ENCODE assay signal across 21 cellular contexts in genomic region chrX:1163231-1163630, GRCh38. TPM values are rescaled to one million over a fixed set of nuclear protein-coding genes. Genes with fewer than 3 reads are reported as not detected.
DNase-seq lines count a peak whose midpoint lies in the region; ATAC-seq and TF ChIP-seq lines count a peak whose summit lies in the region.
"Had no signal": no experiment of that assay in that cellular context is flagged by ENCODE, and none has a peak within 500 bp of the region (broad histone marks: within the 10 kb centered on the region; RNA-seq: fewer than 3 reads in every experiment).

No MANE protein-coding gene starts in this region.

- peaks cover 6% of the 10 kb centered on the region for H3K36me3 Mint-ChIP-seq in activated naive CD8-positive, alpha-beta T cell treated with anti-CD3 and anti-CD28 coated beads, Interleukin-2, amount 10 ng/mL, durations not matched to agents 7 days and 5 days
- H3K36me3 Mint-ChIP-seq in activated naive CD8-positive, alpha-beta T cell treated with anti-CD3 and anti-CD28 coated beads for 36 hours = no peaks in the 10 kb centered on the region
- H3K36me3 Mint-ChIP-seq in osteocyte (ENCODE audit: unreplicated experiment) = no peaks in the 10 kb centered on the region
- no peaks in the 10 kb centered on the region for H3K36me3 Mint-ChIP-seq in activated CD8-positive, alpha-beta T cell treated with anti-CD3 and anti-CD28 coated beads for 36 hours (ENCODE audit: low read depth)
- H3K36me3 Mint-ChIP-seq: CD14-positive monocyte had no signal

- intact Hi-C loops in activated CD8-positive, alpha-beta T cell treated with anti-CD3 and anti-CD28 coated beads for 36 hours (cut with micrococcal nuclease) = no loop called here

- H3K4me3 Mint-ChIP-seq in activated naive CD8-positive, alpha-beta T cell treated with anti-CD3 and anti-CD28 coated beads, Interleukin-2, amount 10 ng/mL, durations not matched to agents 7 days and 5 days = no peak overlapping the region
- no peak overlapping the region for H3K4me3 Mint-ChIP-seq in activated naive CD8-positive, alpha-beta T cell treated with anti-CD3 and anti-CD28 coated beads for 36 hours
- H3K4me3 Mint-ChIP-seq in osteocyte (ENCODE audit: unreplicated experiment) = no peak overlapping the region
- H3K4me3 Mint-ChIP-seq in activated CD8-positive, alpha-beta T cell treated with anti-CD3 and anti-CD28 coated beads for 36 hours = no peak overlapping the region
- H3K4me3 Mint-ChIP-seq: B cell, GM23338 had no signal

- POLR2A ChIA-PET in activated naive CD8-positive, alpha-beta T cell treated with anti-CD3 and anti-CD28 coated beads, Interleukin-2, amount 10 ng/mL, durations not matched to agents 7 days and 5 days (lab: Charles Lee) = no interaction called here
- POLR2A ChIA-PET in activated CD8-positive, alpha-beta T cell treated with anti-CD3 and anti-CD28 coated beads for 36 hours (lab: Charles Lee) = no interaction called here

- ATAC-seq in activated naive CD8-positive, alpha-beta T cell treated with anti-CD3 and anti-CD28 coated beads, Interleukin-2, amount 10 ng/mL, durations not matched to agents 7 days and 5 days (ENCODE audit: low read depth) = no peak
- ATAC-seq in activated CD8-positive, alpha-beta T cell treated with anti-CD3 and anti-CD28 coated beads for 36 hours = no peak
- ATAC-seq: GM12878, GM23338, HepG2 had no signal

- peaks cover 14% of the 10 kb centered on the region for H3K9me3 Mint-ChIP-seq in activated naive CD8-positive, alpha-beta T cell treated with anti-CD3 and anti-CD28 coated beads, Interleukin-2, amount 10 ng/mL, durations not matched to agents 7 days and 5 days
- peaks cover 9% of the 10 kb centered on the region for H3K9me3 Mint-ChIP-seq in activated naive CD8-positive, alpha-beta T cell treated with anti-CD3 and anti-CD28 coated beads for 36 hours
- no peaks in the 10 kb centered on the region for H3K9me3 Mint-ChIP-seq in osteocyte (ENCODE audit: unreplicated experiment)
- peaks cover 4% of the 10 kb centered on the region for H3K9me3 Mint-ChIP-seq in activated CD8-positive, alpha-beta T cell treated with anti-CD3 and anti-CD28 coated beads for 36 hours

- peak overlapping the region; percentile 73 for H3K27ac Mint-ChIP-seq in activated naive CD8-positive, alpha-beta T cell treated with anti-CD3 and anti-CD28 coated beads, Interleukin-2, amount 10 ng/mL, durations not matched to agents 7 days and 5 days
- no peak overlapping the region for H3K27ac Mint-ChIP-seq in activated naive CD8-positive, alpha-beta T cell treated with anti-CD3 and anti-CD28 coated beads for 36 hours
- no peak overlapping the region for H3K27ac Mint-ChIP-seq in osteocyte (ENCODE audit: unreplicated experiment)
- H3K27ac Mint-ChIP-seq in activated CD8-positive, alpha-beta T cell treated with anti-CD3 and anti-CD28 coated beads for 36 hours = no peak overlapping the region
- H3K27ac Mint-ChIP-seq: B cell, CD14-positive monocyte, GM23338 had no signal

- TF ChIP-seq CTCF in osteocyte (IDR thresholded peaks at IDR 0.05) = no peak
- TF ChIP-seq CTCF in activated CD8-positive, alpha-beta T cell treated with anti-CD3 and anti-CD28 coated beads for 36 hours (IDR thresholded peaks at IDR 0.05) = no peak

- CTCF ChIA-PET in activated CD8-positive, alpha-beta T cell treated with anti-CD3 and anti-CD28 coated beads for 36 hours (lab: Charles Lee) = no interaction called here

- no peak for DNase-seq in activated naive CD8-positive, alpha-beta T cell treated with anti-CD3 and anti-CD28 coated beads, Interleukin-2, amount 10 ng/mL, durations not matched to agents 7 days and 5 days
- DNase-seq in activated naive CD8-positive, alpha-beta T cell treated with anti-CD3 and anti-CD28 coated beads for 36 hours = no peak
- DNase-seq in Daoy (ENCODE audit: low read depth) = peak; percentile 65
- DNase-seq in ecto neural progenitor cell (ENCODE audit: low spot score) = peak; percentile 20
- DNase-seq in osteocyte (ENCODE audit: extremely low spot score, unreplicated experiment) = peak; percentile 46
- DNase-seq in activated CD8-positive, alpha-beta T cell treated with anti-CD3 and anti-CD28 coated beads for 36 hours = no peak
- DNase-seq in NCI-H524 (lab: John Stamatoyannopoulos, UW) = no peak
- DNase-seq in GM19238 (ENCODE audit: insufficient read length, low spot score) = no peak
- DNase-seq: DMS79, KBM-7, NCI-H1092, NCI-H1436 treated with DMSO at 0.1 percent for 48 hours, NCI-H1930, NCI-H526, OCI-M1 had no signal

- H3K4me1 Mint-ChIP-seq in activated naive CD8-positive, alpha-beta T cell treated with anti-CD3 and anti-CD28 coated beads, Interleukin-2, amount 10 ng/mL, durations not matched to agents 7 days and 5 days = peaks cover 17% of the 10 kb centered on the region
- peaks cover 7% of the 10 kb centered on the region for H3K4me1 Mint-ChIP-seq in activated naive CD8-positive, alpha-beta T cell treated with anti-CD3 and anti-CD28 coated beads for 36 hours
- peaks cover 3% of the 10 kb centered on the region for H3K4me1 Mint-ChIP-seq in osteocyte (ENCODE audit: unreplicated experiment)
- H3K4me1 Mint-ChIP-seq in activated CD8-positive, alpha-beta T cell treated with anti-CD3 and anti-CD28 coated beads for 36 hours (ENCODE audit: low read depth) = peaks cover 14% of the 10 kb centered on the region
- H3K4me1 Mint-ChIP-seq: GM23338 had no signal

- H3K27me3 Mint-ChIP-seq in activated naive CD8-positive, alpha-beta T cell treated with anti-CD3 and anti-CD28 coated beads, Interleukin-2, amount 10 ng/mL, durations not matched to agents 7 days and 5 days = peaks cover 5% of the 10 kb centered on the region
- peaks cover 34% of the 10 kb centered on the region for H3K27me3 Mint-ChIP-seq in activated naive CD8-positive, alpha-beta T cell treated with anti-CD3 and anti-CD28 coated beads for 36 hours
- peaks cover 2% of the 10 kb centered on the region for H3K27me3 Mint-ChIP-seq in osteocyte (ENCODE audit: unreplicated experiment)
- H3K27me3 Mint-ChIP-seq in activated CD8-positive, alpha-beta T cell treated with anti-CD3 and anti-CD28 coated beads for 36 hours = peaks cover 7% of the 10 kb centered on the region

RNA-seq across cellular contexts. Expression of gene CRLF2, which starts 49.2 kb away (rescaled TPM):
- total RNA-seq in activated naive CD8-positive, alpha-beta T cell treated with anti-CD3 and anti-CD28 coated beads, Interleukin-2, amount 10 ng/mL, durations not matched to agents 7 days and 5 days = 1 to 10 TPM in 1 of 2 experiments, under 1 TPM in 1; 0.71 to 1.5 TPM
- under 1 TPM; 0.40 to 0.52 TPM for total RNA-seq in activated naive CD8-positive, alpha-beta T cell treated with anti-CD3 and anti-CD28 coated beads for 36 hours
- total RNA-seq in Daoy (2014; rRNA removed; shearing (Covaris generic)) = 0.46 TPM in 1 of 2 replicates, not detected in the other
- total RNA-seq in osteocyte = not detected in 2 replicates
- under 1 TPM; 0.43 to 0.51 TPM for total RNA-seq in activated CD8-positive, alpha-beta T cell treated with anti-CD3 and anti-CD28 coated beads for 36 hours
- total RNA-seq: B cell, GM23338, HepG2, HT-29 had no signal

Comparison
In these comparisons a context has a peak if more than half of its experiments do, and no peak if none do; other contexts are left out.
1. DNase-seq: peak in Daoy (single experiment), ecto neural progenitor cell (single experiment) and osteocyte (single experiment); none in activated naive CD8-positive, alpha-beta T cell treated with anti-CD3 and anti-CD28 coated beads, Interleukin-2, amount 10 ng/mL, durations not matched to agents 7 days and 5 days (single experiment), activated naive CD8-positive, alpha-beta T cell treated with anti-CD3 and anti-CD28 coated beads for 36 hours (single experiment), activated CD8-positive, alpha-beta T cell treated with anti-CD3 and anti-CD28 coated beads for 36 hours (single experiment), NCI-H524 (0 of 2) and GM19238 (single experiment).